1 cellular context compared by ENCODE assay signal in genomic region chr2:219541611-219542180, GRCh38.
TF ChIP-seq lines count a peak whose summit lies in the region.

No MANE protein-coding gene starts in this region.

TF ChIP-seq in HepG2, 621 proteins besides CTCF, POLR2A, EP300 and RAD21 (continued from another document and continues in another):
- peak; percentile 55 for TF ChIP-seq ZNF407 (CRISPR knock-in tag; IDR thresholded peaks at IDR 0.05; ENCODE audit: not compliant biosample characterization)
- no peak; the same call in none of the 2 replicates for TF ChIP-seq ATF3 (CRISPR knock-in tag; IDR thresholded peaks at IDR 0.05)
- TF ChIP-seq ZSCAN20 (CRISPR knock-in tag; IDR thresholded peaks at IDR 0.05; ENCODE audit: borderline replicate concordance), result no peak
- TF ChIP-seq RBAK (CRISPR knock-in tag; IDR thresholded peaks at IDR 0.05), result no peak
- peak; percentile 92 for TF ChIP-seq UBTF (CRISPR knock-in tag; IDR thresholded peaks at IDR 0.05)
- TF ChIP-seq ZNF576 (CRISPR knock-in tag; IDR thresholded peaks at IDR 0.05), result peak; percentile 86; the same call in 1 of the 2 replicates
- TF ChIP-seq SMC3 (IDR thresholded peaks at IDR 0.05; ENCODE audit: low read length), result peak; percentile 57; the same call in 1 of the 2 replicates
- TF ChIP-seq SRF (IDR thresholded peaks at IDR 0.05; ENCODE audit: low read depth, low read length), result no peak
- TF ChIP-seq ZNF549 (CRISPR knock-in tag; IDR thresholded peaks at IDR 0.05), result no peak
- TF ChIP-seq ZSCAN31 (CRISPR knock-in tag; IDR thresholded peaks at IDR 0.05; ENCODE audit: low read depth), result peak; percentile 95
- no peak for TF ChIP-seq ZBTB49 (CRISPR knock-in tag; IDR thresholded peaks at IDR 0.05; ENCODE audit: borderline replicate concordance)
- no peak for TF ChIP-seq SRSF4 (IDR thresholded peaks at IDR 0.05; ENCODE audit: low read depth, low read length, poor library complexity, severe bottlenecking)
- no peak for TF ChIP-seq HDAC6 (IDR thresholded peaks at IDR 0.05; ENCODE audit: low read depth, low read length)
- TF ChIP-seq MZF1 (CRISPR knock-in tag; IDR thresholded peaks at IDR 0.05; ENCODE audit: borderline replicate concordance), result no peak
- peak; percentile 88 for TF ChIP-seq THAP9 (CRISPR knock-in tag; IDR thresholded peaks at IDR 0.05; ENCODE audit: borderline replicate concordance)
- TF ChIP-seq HCFC1 (IDR thresholded peaks at IDR 0.05; ENCODE audit: low read depth, low read length), result no peak
- no peak; the same call in 1 of the 2 replicates for TF ChIP-seq SP4 (CRISPR knock-in tag; IDR thresholded peaks at IDR 0.05)
- no peak for TF ChIP-seq ZNF737 (CRISPR knock-in tag; IDR thresholded peaks at IDR 0.05; ENCODE audit: borderline replicate concordance)
- TF ChIP-seq TFDP2 (CRISPR knock-in tag; IDR thresholded peaks at IDR 0.05), result no peak
- TF ChIP-seq STAT6 (CRISPR knock-in tag; IDR thresholded peaks at IDR 0.05; ENCODE audit: borderline replicate concordance), result 0 out of 2 replicates have a peak, but pooled peaks have one; percentile 0
- peak; percentile 63 for TF ChIP-seq ZNF12 (CRISPR knock-in tag; IDR thresholded peaks at IDR 0.05)
- TF ChIP-seq KDM3A (CRISPR knock-in tag; IDR thresholded peaks at IDR 0.05; ENCODE audit: low read depth), result peak; percentile 99
- TF ChIP-seq ZNF431 (CRISPR knock-in tag; IDR thresholded peaks at IDR 0.05; ENCODE audit: borderline replicate concordance, low read depth), result no peak; the same call in 1 of the 2 replicates
- no peak for TF ChIP-seq ZNF605 (CRISPR knock-in tag; IDR thresholded peaks at IDR 0.05)
- no peak for TF ChIP-seq ZNF24 (IDR thresholded peaks at IDR 0.05)
- TF ChIP-seq HIVEP1 (CRISPR knock-in tag; IDR thresholded peaks at IDR 0.05), result peak; percentile 82
- peak; percentile 85; the same call in 1 of the 2 replicates for TF ChIP-seq CBX5 (CRISPR knock-in tag; IDR thresholded peaks at IDR 0.05; ENCODE audit: borderline replicate concordance)
- TF ChIP-seq ZUFSP (CRISPR knock-in tag; IDR thresholded peaks at IDR 0.05; ENCODE audit: borderline replicate concordance), result no peak
- no peak for TF ChIP-seq FOXP1 (IDR thresholded peaks at IDR 0.05)
- TF ChIP-seq FOXP1 (CRISPR knock-in tag; IDR thresholded peaks at IDR 0.05), result no peak
